Comparison of ENCODE assay signal across 8 cellular contexts in genomic region chr7:151727579-151728285, GRCh38.
DNase-seq lines count a peak whose midpoint lies in the region; ATAC-seq, FAIRE-seq and TF ChIP-seq lines count a peak whose summit lies in the region.

No MANE protein-coding gene starts in this region.

- H3K4me1 ChIP-seq in right lobe of liver = peaks cover 0 to 15% (median 0%) of the 10 kb centered on the region in 4 donors

- peak; percentile 89 for FAIRE-seq in G401.6 (lab: Jason Lieb, UNC)

- no peak for TF ChIP-seq CTCF in right lobe of liver (IDR thresholded peaks at IDR 0.05)

- H3K9me3 ChIP-seq in right lobe of liver = no peaks in the 10 kb centered on the region

- no peak overlapping the region for H3K4me3 ChIP-seq in right lobe of liver

- H3K27me3 ChIP-seq in right lobe of liver = no peaks in the 10 kb centered on the region

- peak overlapping the region; percentile 20 to 71 (median 47) for H3K27ac ChIP-seq in right lobe of liver

- whole genome bisulfite sequencing in right lobe of liver (ENCODE audit: insufficient coverage, low coverage, low lambda C conversion rate, missing lambda C conversion rate) = 46% methylated on average over 3 of the region's 18 CpGs

- intact Hi-C loops in right lobe of liver (cut with DNase I) = no loop called here

- TF ChIP-seq POLR2A in right lobe of liver (IDR thresholded peaks at IDR 0.05) = no peak

- DNase-seq in SIG-M5 treated with dmso at 0.1 percent for 504 hours (lab: John Stamatoyannopoulos, UW; ENCODE audit: unreplicated experiment) = peak; percentile 83
- peak; percentile 95 for DNase-seq in astrocyte of the hippocampus (ENCODE audit: low read depth, low spot score)
- DNase-seq in right lobe of liver = peak; percentile 45 to 65 (median 53)
- peak; percentile 50 to 64 for DNase-seq in stimulated activated CD8-positive, alpha-beta memory T cell treated with anti-CD3 and anti-CD28 coated beads, Interleukin-15, amount 100 ng/mL, for 48 hours (ENCODE audit: low read depth in 2 of 2)
- DNase-seq in NCI-H1694 (lab: John Stamatoyannopoulos, UW) = no peak
- no peak for DNase-seq in NCI-H1092 (lab: John Stamatoyannopoulos, UW)

- no peaks in the 10 kb centered on the region for H3K36me3 ChIP-seq in right lobe of liver

- ATAC-seq in HG02759 (IDR thresholded peaks at IDR 0.05; ENCODE audit: unreplicated experiment) (peak; percentile 61), right lobe of liver (peak; percentile 58 to 84 (median 61))

Comparison
In these comparisons a context has a peak if more than half of its experiments do, and no peak if none do; other contexts are left out.
1. DNase-seq: peak in SIG-M5 treated with dmso at 0.1 percent for 504 hours (single experiment), astrocyte of the hippocampus (single experiment), right lobe of liver (3 of 3) and stimulated activated CD8-positive, alpha-beta memory T cell treated with anti-CD3 and anti-CD28 coated beads, Interleukin-15, amount 100 ng/mL, for 48 hours (2 of 2); none in NCI-H1694 (single experiment) and NCI-H1092 (single experiment).